ENCODE assay signal across 22 cellular contexts in the genomic region with DNA sequence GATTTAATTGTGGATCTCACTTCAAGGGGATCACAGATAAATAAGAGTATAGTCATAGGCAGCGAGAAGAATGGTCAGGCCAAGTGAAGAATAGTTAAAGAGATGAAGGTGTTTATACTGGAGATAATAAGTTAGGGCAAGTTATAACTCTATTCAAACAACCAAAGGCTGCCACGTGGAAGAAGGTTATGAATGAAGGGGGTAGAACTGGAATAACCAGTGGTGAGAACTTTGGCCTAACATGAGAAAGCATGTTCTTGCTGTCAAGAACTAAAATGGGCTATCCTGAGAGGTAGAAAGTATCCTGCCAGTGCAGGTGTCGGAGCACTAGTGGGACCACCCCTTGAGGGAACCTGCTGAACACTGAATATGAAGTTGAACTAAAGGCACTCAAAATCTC.
"Had no signal": no experiment of that assay in that cellular context is flagged by ENCODE, and none has a peak within 500 bp of the region (broad histone marks: within the 10 kb centered on the region; RNA-seq: fewer than 3 reads in every experiment).

No MANE protein-coding gene starts in this region.

- H3K4me3 ChIP-seq: dorsolateral prefrontal cortex, esophagus squamous epithelium, lower lobe of right lung, right lobe of liver, testis, tibial artery had no signal

- H3K36me3 ChIP-seq: right lobe of liver had no signal

- H3K9me3 ChIP-seq: esophagus squamous epithelium, lower lobe of right lung, right lobe of liver, testis, tibial artery had no signal

- H3K27ac ChIP-seq: dorsolateral prefrontal cortex, esophagus squamous epithelium, lower lobe of right lung, right lobe of liver, testis, tibial artery had no signal

- H3K4me1 ChIP-seq: testis had no signal

- DNase-seq: dorsolateral prefrontal cortex; effector CD4-positive, alpha-beta T cell; esophagus squamous epithelium; foreskin melanocyte; hypothalamus; immature natural killer cell; islet precursor cell; kidney glomerular epithelial cell; left ventricle myocardium superior; lower lobe of right lung; naive thymus-derived CD8-positive, alpha-beta T cell; nephron progenitor cell; nucleus accumbens; retina; right lobe of liver; stimulated activated CD4-positive, alpha-beta T cell treated with anti-CD3 and anti-CD28 coated beads, Interleukin-4, amount 100 ng/mL, for 4 hours; stimulated activated naive CD8-positive, alpha-beta T cell treated with anti-CD3 and anti-CD28 coated beads, Interleukin-15, Interleukin-2, amounts not matched to agents 100 U/mL and 50 U/mL, for 24 hours; substantia nigra; testis; tibial artery had no signal

- H3K27me3 ChIP-seq: esophagus squamous epithelium, right lobe of liver, testis, tibial artery had no signal

- FAIRE-seq: colon had no signal

- ATAC-seq: left ventricle myocardium superior; lower lobe of right lung; naive thymus-derived CD8-positive, alpha-beta T cell; right lobe of liver; stimulated activated memory B cell treated with anti-CD40 and anti-IgM and Interleukin-4, amounts not matched to agents 10 μg/mL and 1 μg/mL and 100 μg/mL, for 72 hours; stimulated activated naive CD8-positive, alpha-beta T cell treated with anti-CD3 and anti-CD28 coated beads, Interleukin-15, Interleukin-2, amounts not matched to agents 100 U/mL and 50 U/mL, for 24 hours had no signal
